8 cellular contexts compared by ENCODE assay signal in the genomic region with DNA sequence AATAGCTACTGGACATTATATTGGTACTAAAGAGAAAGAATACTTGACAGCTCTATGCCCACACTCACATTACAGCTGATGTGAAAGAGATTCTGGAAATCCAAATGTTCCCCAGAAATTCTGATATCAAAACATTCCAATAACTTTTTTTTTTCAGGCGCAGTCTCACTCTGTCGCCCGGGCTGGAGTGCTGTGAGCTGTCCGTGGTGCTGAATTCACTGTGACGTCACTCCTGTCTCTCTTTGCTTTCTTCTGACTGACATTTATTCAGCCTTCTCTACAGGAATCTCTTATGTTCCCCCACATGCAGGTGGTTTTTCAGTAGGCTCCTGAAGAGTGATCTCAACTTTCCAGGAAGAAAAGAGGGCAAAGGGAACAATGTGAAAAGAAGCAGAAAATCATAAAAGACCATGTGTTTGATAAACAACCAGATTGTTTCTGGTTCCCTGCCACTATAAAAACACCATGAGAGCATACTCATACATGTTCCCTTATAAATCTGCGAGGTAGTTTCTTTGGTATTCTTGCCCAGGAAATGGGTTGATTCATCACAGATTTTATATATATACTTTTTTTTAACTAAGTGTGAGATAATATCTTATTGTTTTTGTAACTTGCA. TPM values are rescaled to one million over a fixed set of nuclear protein-coding genes. Genes with fewer than 3 reads are reported as not detected.
DNase-seq lines count a peak whose midpoint lies in the region; ATAC-seq, FAIRE-seq and TF ChIP-seq lines count a peak whose summit lies in the region.

No MANE protein-coding gene starts in this region.

- no peak overlapping the region for H3K4me3 ChIP-seq in bronchial epithelial cell (ENCODE audit: low read depth, low read length)

- ATAC-seq in left lobe of liver (peak; percentile 90), HG03280 (IDR thresholded peaks at IDR 0.05; ENCODE audit: unreplicated experiment) (no peak)

- in situ Hi-C loops in ACHN (cut with HindIII; ENCODE audit: low pct_ligation_motif_present, low pct_unique_long_range_greater_than_20kb, low sequenced_read_pairs) = no loop called here

- H3K27me3 ChIP-seq in bronchial epithelial cell (ENCODE audit: control insufficient read depth, insufficient read depth, low read length) = peaks cover 5% of the 10 kb centered on the region

- H3K36me3 ChIP-seq in bronchial epithelial cell (ENCODE audit: control insufficient read depth, insufficient read depth, low read length) = no peaks in the 10 kb centered on the region

- TF ChIP-seq CTCF in bronchial epithelial cell (IDR thresholded peaks at IDR 0.05; ENCODE audit: insufficient read depth, low read length, severe bottlenecking) = no peak

- FAIRE-seq in HTR-8/SVneo (lab: Jason Lieb, UNC) (no peak), bronchial epithelial cell (lab: Jason Lieb, UNC) (no peak)

- peak; percentile 77 for DNase-seq in ACHN
- DNase-seq in HTR-8/SVneo (ENCODE audit: insufficient read length, low spot score) = peak; percentile 30
- peak; percentile 57 for DNase-seq in UCSD-AML1 (lab: John Stamatoyannopoulos, UW; ENCODE audit: unreplicated experiment)
- peak; percentile 50 for DNase-seq in bronchial epithelial cell (ENCODE audit: low read depth)
- peak; percentile 60 for DNase-seq in left lobe of liver (ENCODE audit: low spot score)
- peak; percentile 23 to 47 (median 38) for DNase-seq in stimulated activated CD4-positive, alpha-beta T cell treated with anti-CD3 and anti-CD28 coated beads, TNF-alpha, amount 100 ng/mL, for 4 hours (ENCODE audit: low read depth in 3 of 3)
- DNase-seq in NCI-H2081 treated with DMSO at 0.1 percent for 48 hours (lab: John Stamatoyannopoulos, UW) = no peak

RNA-seq across cellular contexts. Expression of a gene that starts 6.2 kb away (rescaled TPM):
- total RNA-seq in bronchial epithelial cell = not detected in 2 replicates
- not detected for total RNA-seq in left lobe of liver

RNA-seq across cellular contexts. Expression of a gene that starts 31.7 kb away (rescaled TPM):
- total RNA-seq in bronchial epithelial cell (50.0 and 551 TPM in 2 replicates), left lobe of liver (23.7 TPM)

RNA-seq across cellular contexts. Expression of a gene that starts 37.9 kb away (rescaled TPM):
- total RNA-seq in bronchial epithelial cell (0.38 TPM in 1 of 2 replicates, not detected in the other), left lobe of liver (not detected)

RNA-seq across cellular contexts. Expression of a gene that starts 47.1 kb away (rescaled TPM):
- 5.5 TPM in 1 of 2 replicates, not detected in the other for total RNA-seq in bronchial epithelial cell
- total RNA-seq in left lobe of liver = 1.2 TPM
